Comparison of ENCODE assay signal across 1 cellular context in genomic region chr9:136865768-136866103, GRCh38.
TF ChIP-seq lines count a peak whose summit lies in the region.

No MANE protein-coding gene starts in this region.

TF ChIP-seq in IMR-90, 13 proteins besides CTCF, POLR2A, EP300 and RAD21 (continued from another document):
- TF ChIP-seq ELK1 (IDR thresholded peaks at IDR 0.05; ENCODE audit: borderline replicate concordance, low read depth, low read length) (no peak), RCOR1 (IDR thresholded peaks at IDR 0.05; ENCODE audit: insufficient replicate concordance, low read length) (no peak), RFX5 (IDR thresholded peaks at IDR 0.05; ENCODE audit: low read depth, low read length) (no peak), USF2 (IDR thresholded peaks at IDR 0.05; ENCODE audit: low read depth, low read length) (no peak), CEBPB (IDR thresholded peaks at IDR 0.05; ENCODE audit: low read depth, low read length) (no peak)
TF ChIP-seq in IMR-90: peak in this region for 0.
